In genomic region chr2:43024515-43024962, GRCh38 we compare ENCODE assay signal across 8 cellular contexts.
DNase-seq lines count a peak whose midpoint lies in the region; ATAC-seq and TF ChIP-seq lines count a peak whose summit lies in the region.

No MANE protein-coding gene starts in this region.

- H3K4me3 ChIP-seq in foreskin fibroblast (ENCODE audit: low read depth in 1 of 2, low read length in 2 of 2): no peak overlapping the region

- peak; percentile 80 for TF ChIP-seq CTCF in foreskin fibroblast (IDR thresholded peaks at IDR 0.05; ENCODE audit: low read depth, low read length)

- peak; percentile 19 for DNase-seq in NCI-H2227 (lab: John Stamatoyannopoulos, UW; ENCODE audit: unreplicated experiment)
- no peak for DNase-seq in NCI-H2227 treated with DMSO at 0.1 percent for 48 hours (lab: John Stamatoyannopoulos, UW)
- peak; percentile 13 for DNase-seq in MV-4-11 (lab: John Stamatoyannopoulos, UW)
- peak; percentile 57 to 65 for DNase-seq in activated T-cell treated with anti-CD3 and anti-CD28 coated beads, Interleukin-2, amount 50 U/mL, for 48 hours
- peak; percentile 45 to 71 for DNase-seq in foreskin fibroblast
- DNase-seq in occipital lobe (lab: John Stamatoyannopoulos, UW): peak; percentile 31

- ATAC-seq in GM19455 (IDR thresholded peaks at IDR 0.05; ENCODE audit: unreplicated experiment) (no peak), HG02981 (IDR thresholded peaks at IDR 0.05; ENCODE audit: unreplicated experiment) (no peak)
